In the genomic region with DNA sequence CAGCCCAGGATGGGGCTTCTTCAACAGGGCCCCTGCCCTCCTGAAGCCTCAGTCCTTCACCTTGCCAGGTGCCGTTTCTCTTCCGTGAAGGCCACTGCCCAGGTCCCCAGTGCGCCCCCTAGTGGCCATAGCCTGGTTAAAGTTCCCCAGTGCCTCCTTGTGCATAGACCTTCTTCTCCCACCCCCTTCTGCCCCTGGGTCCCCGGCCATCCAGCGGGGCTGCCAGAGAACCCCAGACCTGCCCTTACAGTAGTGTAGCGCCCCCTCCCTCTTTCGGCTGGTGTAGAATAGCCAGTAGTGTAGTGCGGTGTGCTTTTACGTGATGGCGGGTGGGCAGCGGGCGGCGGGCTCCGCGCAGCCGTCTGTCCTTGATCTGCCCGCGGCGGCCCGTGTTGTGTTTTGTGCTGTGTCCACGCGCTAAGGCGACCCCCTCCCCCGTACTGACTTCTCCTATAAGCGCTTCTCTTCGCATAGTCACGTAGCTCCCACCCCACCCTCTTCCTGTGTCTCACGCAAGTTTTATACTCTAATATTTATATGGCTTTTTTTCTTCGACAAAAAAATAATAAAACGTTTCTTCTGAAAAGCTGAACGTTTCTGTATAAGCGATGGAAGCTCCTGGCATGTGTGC, we compare ENCODE assay signal across 8 cellular contexts. TPM values are rescaled to one million over a fixed set of nuclear protein-coding genes. Genes with fewer than 3 reads are reported as not detected.
A peak's percentile ranks its signal among the peaks of the same experiment; 100 is the strongest.
DNase-seq lines count a peak whose midpoint lies in the region; ATAC-seq and TF ChIP-seq lines count a peak whose summit lies in the region.

No MANE protein-coding gene starts in this region.

- in situ Hi-C loops in ACHN (cut with HindIII; ENCODE audit: low pct_ligation_motif_present, low pct_unique_long_range_greater_than_20kb, low sequenced_read_pairs) = no loop called here

- H3K9me3 Mint-ChIP-seq in endothelial cell (ENCODE audit: unreplicated experiment) = no peaks in the 10 kb centered on the region

- peak; percentile 98 for TF ChIP-seq CTCF in endothelial cell (IDR thresholded peaks at IDR 0.05; ENCODE audit: unreplicated experiment)

- peaks cover 45% of the 10 kb centered on the region for H3K36me3 Mint-ChIP-seq in endothelial cell (ENCODE audit: low read depth, unreplicated experiment)

- peaks cover 30% of the 10 kb centered on the region for H3K27me3 Mint-ChIP-seq in endothelial cell (ENCODE audit: unreplicated experiment)

- H3K27ac Mint-ChIP-seq in endothelial cell (ENCODE audit: unreplicated experiment) = peak overlapping the region; percentile 93

- peak; percentile 19 for ATAC-seq in GM18907 (IDR thresholded peaks at IDR 0.05; ENCODE audit: unreplicated experiment)
- no peak for ATAC-seq in HG02870 (IDR thresholded peaks at IDR 0.05; ENCODE audit: unreplicated experiment)

- peaks cover 70% of the 10 kb centered on the region for H3K4me1 Mint-ChIP-seq in endothelial cell (ENCODE audit: unreplicated experiment)

- DNase-seq in ACHN (peak; percentile 79), NCI-H460 (ENCODE audit: extremely low read depth, low read depth) (peak; percentile 34), endothelial cell (ENCODE audit: low spot score) (peak; percentile 87), mucosa of gallbladder (ENCODE audit: low spot score) (peak; percentile 88)
- DNase-seq in activated CD8-positive, alpha-beta memory T cell treated with anti-CD3 and anti-CD28 coated beads, Interleukin-2, amount 50 U/mL, for 4 hours = peak; percentile 85
- peak; percentile 59 to 84 for DNase-seq in stimulated activated CD8-positive, alpha-beta memory T cell treated with anti-CD3 and anti-CD28 coated beads, Interleukin-4, amount 100 ng/mL, for 4 hours (ENCODE audit: low read depth in 2 of 2, low spot score in 1 of 2)

- H3K4me3 Mint-ChIP-seq in endothelial cell (ENCODE audit: unreplicated experiment) = peak overlapping the region; percentile 85

RNA-seq across cellular contexts. Expression of a gene that starts 23.6 kb away (rescaled TPM):
- total RNA-seq in NCI-H460 (2014; rRNA removed; shearing (Covaris generic)) = 0.30 TPM in 1 of 2 replicates, not detected in the other
- 0.35 TPM in 1 of 2 replicates, not detected in the other for polyA plus RNA-seq in NCI-H460 (2014; cell fraction: nucleus; rRNA removed)
- total RNA-seq in endothelial cell (ENCODE audit: unreplicated experiment) = 2.9 TPM
- 2.0 TPM for total RNA-seq in mucosa of gallbladder

RNA-seq across cellular contexts. Expression of a gene that starts 27.7 kb away (rescaled TPM):
- 0.12 TPM in 2 replicates for total RNA-seq in NCI-H460 (2014; rRNA removed; shearing (Covaris generic))
- 0.13 and 0.24 TPM in 2 replicates for polyA plus RNA-seq in NCI-H460 (2014; cell fraction: nucleus; rRNA removed)
- total RNA-seq in endothelial cell (ENCODE audit: unreplicated experiment) (3.5 TPM), mucosa of gallbladder (2.6 TPM)

RNA-seq across cellular contexts. Expression of a gene that starts 36.7 kb away (rescaled TPM):
- total RNA-seq in NCI-H460 (2014; rRNA removed; shearing (Covaris generic)) = 5.9 and 7.0 TPM in 2 replicates
- 9.7 and 11.1 TPM in 2 replicates for polyA plus RNA-seq in NCI-H460 (2014; cell fraction: nucleus; rRNA removed)
- total RNA-seq in endothelial cell (ENCODE audit: unreplicated experiment) (68.2 TPM), mucosa of gallbladder (82.4 TPM)

Comparison
In these comparisons a context has a peak if more than half of its experiments do, and no peak if none do; other contexts are left out.
1. DNase-seq: peak in every context shown above with its lines; median percentile 88 in mucosa of gallbladder; 87 in endothelial cell; 85 in activated CD8-positive, alpha-beta memory T cell treated with anti-CD3 and anti-CD28 coated beads, Interleukin-2, amount 50 U/mL, for 4 hours; 79 in ACHN; 72 in stimulated activated CD8-positive, alpha-beta memory T cell treated with anti-CD3 and anti-CD28 coated beads, Interleukin-4, amount 100 ng/mL, for 4 hours; 34 in NCI-H460.